9 cellular contexts compared by ENCODE assay signal in genomic region chr1:89657886-89658285, GRCh38.
A peak's percentile ranks its signal among the peaks of the same experiment; 100 is the strongest.
DNase-seq lines count a peak whose midpoint lies in the region; ATAC-seq and TF ChIP-seq lines count a peak whose summit lies in the region.
"Had no signal": no experiment of that assay in that cellular context is flagged by ENCODE, and none has a peak within 500 bp of the region (broad histone marks: within the 10 kb centered on the region; RNA-seq: fewer than 3 reads in every experiment).

No MANE protein-coding gene starts in this region.

- no peaks in the 10 kb centered on the region for H3K9me3 Mint-ChIP-seq in dendritic cell treated with granulocyte-macrophage colony-stimulating factor and Interleukin-4, amounts not matched to agents 40 ng/mL and 50 ng/mL, for 4 days
- H3K9me3 Mint-ChIP-seq in nephron progenitor cell = peaks cover under 1% of the 10 kb centered on the region

- peak; percentile 10 for DNase-seq in GM10248 (ENCODE audit: extremely low spot score)
- no peak for DNase-seq in nephron progenitor cell
- DNase-seq in amygdala (lab: John Stamatoyannopoulos, UW) = no peak
- no peak for DNase-seq in putamen (ENCODE audit: low spot score)
- DNase-seq: stimulated activated CD4-positive, alpha-beta T cell treated with anti-CD3 and anti-CD28 coated beads, Interleukin-12 subunit alpha, Interleukin-12 subunit beta, amount 100 ng/mL, for 4 hours had no signal

- H3K27ac Mint-ChIP-seq in dendritic cell treated with granulocyte-macrophage colony-stimulating factor and Interleukin-4, amounts not matched to agents 40 ng/mL and 50 ng/mL, for 4 days = peak overlapping the region; percentile 48
- no peak overlapping the region for H3K27ac Mint-ChIP-seq in nephron progenitor cell

- intact Hi-C loops in dendritic cell treated with granulocyte-macrophage colony-stimulating factor and Interleukin-4, amounts not matched to agents 40 ng/mL and 50 ng/mL, for 4 days (cut with micrococcal nuclease) = no loop called here

- H3K4me1 Mint-ChIP-seq in dendritic cell treated with granulocyte-macrophage colony-stimulating factor and Interleukin-4, amounts not matched to agents 40 ng/mL and 50 ng/mL, for 4 days (ENCODE audit: low read depth) = peaks cover 73% of the 10 kb centered on the region
- no peaks in the 10 kb centered on the region for H3K4me1 Mint-ChIP-seq in nephron progenitor cell

- peaks cover 38% of the 10 kb centered on the region for H3K36me3 Mint-ChIP-seq in dendritic cell treated with granulocyte-macrophage colony-stimulating factor and Interleukin-4, amounts not matched to agents 40 ng/mL and 50 ng/mL, for 4 days (ENCODE audit: low read depth)
- no peaks in the 10 kb centered on the region for H3K36me3 Mint-ChIP-seq in nephron progenitor cell (ENCODE audit: low read depth)

- CTCF ChIA-PET in GM10248 (lab: Yijun Ruan, JAX) = interaction anchor here (2.6 to 4.5 kb wide), 3 partner anchors 11 to 62 kb away, joined by 8 to 27 read pairs (median 12); no protein-coding TSS in a partner anchor

- ATAC-seq in GM19395 (IDR thresholded peaks at IDR 0.05; ENCODE audit: unreplicated experiment) (peak; percentile 80), HG03469 (IDR thresholded peaks at IDR 0.05; ENCODE audit: unreplicated experiment) (peak; percentile 73), GM21360 (IDR thresholded peaks at IDR 0.05; ENCODE audit: unreplicated experiment) (no peak)

- no peaks in the 10 kb centered on the region for H3K27me3 Mint-ChIP-seq in dendritic cell treated with granulocyte-macrophage colony-stimulating factor and Interleukin-4, amounts not matched to agents 40 ng/mL and 50 ng/mL, for 4 days
- H3K27me3 Mint-ChIP-seq in nephron progenitor cell (ENCODE audit: low read depth, poor library complexity) = no peaks in the 10 kb centered on the region

- no peak overlapping the region for H3K4me3 Mint-ChIP-seq in dendritic cell treated with granulocyte-macrophage colony-stimulating factor and Interleukin-4, amounts not matched to agents 40 ng/mL and 50 ng/mL, for 4 days
- no peak overlapping the region for H3K4me3 Mint-ChIP-seq in nephron progenitor cell

- TF ChIP-seq CTCF in GM10248 (IDR thresholded peaks at IDR 0.05; ENCODE audit: control extremely low read depth, extremely low read depth, low read depth, missing control alignments) (no peak), nephron progenitor cell (IDR thresholded peaks at IDR 0.05) (no peak)

- POLR2A ChIA-PET in GM10248 (lab: Yijun Ruan, JAX) = no interaction called here
